In genomic region chr17:56806949-56807348, GRCh38 we compare ENCODE assay signal across 12 cellular contexts. TPM values are rescaled to one million over a fixed set of nuclear protein-coding genes. Genes with fewer than 3 reads are reported as not detected.
DNase-seq lines count a peak whose midpoint lies in the region; ATAC-seq and TF ChIP-seq lines count a peak whose summit lies in the region.
"Had no signal": no experiment of that assay in that cellular context is flagged by ENCODE, and none has a peak within 500 bp of the region (broad histone marks: within the 10 kb centered on the region; RNA-seq: fewer than 3 reads in every experiment).

No MANE protein-coding gene starts in this region.

- WGBS in IMR-90 (ENCODE audit: extremely low coverage in 2 of 2, insufficient read length in 1 of 2), 2 experiments: 83% methylated on average over 1 of the region's 4 CpGs; no CpG with 5 or more reads in 1 of the 2 experiments
- no CpG with 5 or more reads among the region's 4 CpGs for WGBS in neuronal stem cell (ENCODE audit: extremely low coverage in 2 of 2, insufficient read length in 2 of 2, insufficient replicate concordance in 1 of 2), 2 donors

- H2BK15ac ChIP-seq in IMR-90 (ENCODE audit: low read depth, low read length) (no peak overlapping the region), neuronal stem cell (ENCODE audit: low read length) (no peak overlapping the region)

- H3K9me3 ChIP-seq in IMR-90 (ENCODE audit: control insufficient read depth, insufficient read depth, low read length): no peaks in the 10 kb centered on the region
- H3K9me3 ChIP-seq in Loucy (ENCODE audit: insufficient read depth, low read depth, low read length): no peaks in the 10 kb centered on the region
- H3K9me3 ChIP-seq in neuronal stem cell (replicated peaks in 1 of 2; ENCODE audit: control insufficient read depth in 2 of 2, insufficient read depth in 1 of 2, low read depth in 1 of 2, low read length in 2 of 2): no peaks in the 10 kb centered on the region
- H3K9me3 ChIP-seq: A549, Caco-2 had no signal

- CTCF ChIA-PET in IMR-90 (lab: Yijun Ruan, JAX): no interaction called here

- no peak overlapping the region for H3K4ac ChIP-seq in IMR-90 (ENCODE audit: low read depth, low read length)
- H3K4ac ChIP-seq in neuronal stem cell (ENCODE audit: low read length): no peak overlapping the region

- H3K56ac ChIP-seq in IMR-90 (ENCODE audit: extremely low read depth, insufficient read depth, low read length): no peak overlapping the region

- in situ Hi-C loops in IMR-90 (cut with MboI; ENCODE audit: low sequenced_read_pairs): no loop called here

- H3K4me1 ChIP-seq in IMR-90 (ENCODE audit: control insufficient read depth, insufficient read depth, low read length) (peaks cover 6% of the 10 kb centered on the region; the same call in 1 of the 2 replicates), Loucy (ENCODE audit: insufficient read depth, low read length, poor library complexity, severe bottlenecking) (peaks cover 15% of the 10 kb centered on the region), neuronal stem cell (ENCODE audit: control insufficient read depth in 2 of 2, insufficient read depth in 1 of 2, low read depth in 1 of 2, low read length in 2 of 2) (peaks cover 0 to 7% of the 10 kb centered on the region in 2 donors)
- H3K4me1 ChIP-seq: A549, Caco-2 had no signal

- H3K23ac ChIP-seq in IMR-90 (ENCODE audit: low read depth, low read length): no peak overlapping the region
- no peak overlapping the region for H3K23ac ChIP-seq in neuronal stem cell (ENCODE audit: low read depth, low read length, poor library complexity)

- no peak overlapping the region for H3K18ac ChIP-seq in IMR-90 (ENCODE audit: low read depth, low read length)
- H3K18ac ChIP-seq in neuronal stem cell (ENCODE audit: low read length): no peak overlapping the region

- H3K27me3 ChIP-seq in IMR-90 (ENCODE audit: control insufficient read depth, insufficient read depth, low read length) (no peaks in the 10 kb centered on the region), Loucy (ENCODE audit: insufficient read depth, low read length, poor library complexity, severe bottlenecking) (no peaks in the 10 kb centered on the region), neuronal stem cell (ENCODE audit: control insufficient read depth in 3 of 3, insufficient read depth in 3 of 3, low read depth in 1 of 3, low read length in 3 of 3) (peaks cover 0 to 13% (median 0%) of the 10 kb centered on the region in 3 experiments)

- H4K8ac ChIP-seq in IMR-90 (ENCODE audit: low read depth in 2 of 2, low read length in 2 of 2): no peak overlapping the region
- H4K8ac ChIP-seq in neuronal stem cell (ENCODE audit: low read depth, low read length): no peak overlapping the region

- H3K14ac ChIP-seq in IMR-90 (replicated peaks; ENCODE audit: low read depth, low read length) (peak overlapping the region; percentile 9; the same call in 1 of the 2 replicates), neuronal stem cell (ENCODE audit: low read length) (no peak overlapping the region)

- H3K9me1 ChIP-seq in IMR-90 (ENCODE audit: insufficient read depth, low read length): peaks cover 19% of the 10 kb centered on the region; the same call in 1 of the 2 replicates

- no peak overlapping the region for H3K9ac ChIP-seq in IMR-90 (ENCODE audit: low read depth, low read length)
- no peak overlapping the region for H3K9ac ChIP-seq in Loucy (ENCODE audit: low read depth, low read length, poor library complexity, severe bottlenecking)
- no peak overlapping the region for H3K9ac ChIP-seq in neuronal stem cell (ENCODE audit: low read depth, low read length, poor library complexity)

- no peak overlapping the region for H3K4me2 ChIP-seq in IMR-90 (ENCODE audit: low read depth, low read length)
- no peak overlapping the region for H3K4me2 ChIP-seq in Loucy (ENCODE audit: low read depth, low read length, poor library complexity, severe bottlenecking)
- H3K4me2 ChIP-seq in neuronal stem cell (ENCODE audit: insufficient read depth, low read length, poor library complexity, severe bottlenecking): no peak overlapping the region
- H3K4me2 ChIP-seq: A549, GM23338 had no signal

- TF ChIP-seq CTCF in IMR-90 (conservative IDR thresholded peaks at IDR 0.05; ENCODE audit: low read depth, low read length) (no peak), Loucy (conservative IDR thresholded peaks at IDR 0.05; ENCODE audit: low read length) (no peak), choroid plexus epithelial cell (conservative IDR thresholded peaks at IDR 0.05; ENCODE audit: low read depth, low read length) (no peak)

- H2BK12ac ChIP-seq in neuronal stem cell (ENCODE audit: low read length): no peak overlapping the region

- DNase-seq in IMR-90: no peak
- DNase-seq in choroid plexus epithelial cell (ENCODE audit: low read depth): peak; percentile 17
- no peak for DNase-seq in neuronal stem cell (ENCODE audit: low spot score)
- DNase-seq in MV-4-11 (lab: John Stamatoyannopoulos, UW): no peak
- no peak for DNase-seq in NCI-H345 (lab: John Stamatoyannopoulos, UW)
- DNase-seq in cerebellar nuclear complex (lab: John Stamatoyannopoulos, UW): no peak
- DNase-seq: Caco-2; CD8-positive, alpha-beta memory T cell; H7 had no signal

- no peak for TF ChIP-seq RAD21 in IMR-90 (IDR thresholded peaks at IDR 0.05; ENCODE audit: low read length)

- no peak overlapping the region for H3K4me3 ChIP-seq in IMR-90 (ENCODE audit: insufficient read depth, low read depth, low read length)
- H3K4me3 ChIP-seq in Loucy (ENCODE audit: low read length, poor library complexity, severe bottlenecking): no peak overlapping the region
- H3K4me3 ChIP-seq in choroid plexus epithelial cell (ENCODE audit: low read depth, low read length): no peak overlapping the region
- H3K4me3 ChIP-seq in neuronal stem cell (ENCODE audit: low read length in 2 of 2): no peak overlapping the region
- H3K4me3 ChIP-seq: A549, GM23338 had no signal

- H3F3A ChIP-seq in Loucy (ENCODE audit: low read depth): no peaks in the 10 kb centered on the region

- H3K36me3 ChIP-seq in IMR-90 (ENCODE audit: control insufficient read depth, insufficient read depth, low read length): no peaks in the 10 kb centered on the region
- no peaks in the 10 kb centered on the region for H3K36me3 ChIP-seq in Loucy (ENCODE audit: insufficient read depth, low read length)
- no peaks in the 10 kb centered on the region for H3K36me3 ChIP-seq in neuronal stem cell (replicated peaks in 1 of 2; ENCODE audit: control insufficient read depth in 2 of 2, insufficient read depth in 2 of 2, low read length in 2 of 2)

- H4K91ac ChIP-seq in IMR-90 (ENCODE audit: insufficient read depth, low read depth, low read length) (no peak overlapping the region), neuronal stem cell (ENCODE audit: low read depth, low read length, poor library complexity) (no peak overlapping the region)

- intact Hi-C loops in IMR-90 (cut with micrococcal nuclease): no loop called here

- H3K9me2 ChIP-seq in Loucy (replicated peaks; ENCODE audit: low read depth, low read length): no peaks in the 10 kb centered on the region

- POLR2A ChIA-PET in IMR-90 (lab: Charles Lee; ENCODE audit: unreplicated experiment): no interaction called here

- dilution Hi-C loops in IMR-90 (cut with HindIII; ENCODE audit: low sequenced_read_pairs, unreplicated experiment): no loop called here

- no peak for ATAC-seq in IMR-90 (ENCODE audit: low read depth)
- ATAC-seq: A549, GM23338 had no signal

- TF ChIP-seq POLR2A in IMR-90 (IDR thresholded peaks at IDR 0.05; ENCODE audit: low read depth, low read length): no peak

- H2AFZ ChIP-seq in IMR-90 (replicated peaks; ENCODE audit: low read length, poor library complexity) (peak overlapping the region; percentile 25), Loucy (ENCODE audit: low read length) (peak overlapping the region; percentile 9; the same call in 1 of the 2 replicates), neuronal stem cell (ENCODE audit: low read length) (peak overlapping the region; percentile 10)
- H2AFZ ChIP-seq: GM23338 had no signal

- H2BK5ac ChIP-seq in IMR-90 (ENCODE audit: low read depth, low read length, poor library complexity, severe bottlenecking) (no peak overlapping the region), neuronal stem cell (ENCODE audit: low read length) (no peak overlapping the region)

- H2AK9ac ChIP-seq in IMR-90 (replicated peaks; ENCODE audit: low read depth, low read length, poor library complexity): no peak overlapping the region

- no TSS peak for BruUV-seq in IMR-90 (replicated peaks; lab: Mats Ljungman, UMichigan)

- no peak overlapping the region for H2BK120ac ChIP-seq in IMR-90 (ENCODE audit: low read depth, low read length)
- H2BK120ac ChIP-seq in neuronal stem cell (ENCODE audit: low read depth, low read length): no peak overlapping the region

- H2BK20ac ChIP-seq in IMR-90 (ENCODE audit: low read depth, low read length): no peak overlapping the region

- no peaks in the 10 kb centered on the region for H4K20me1 ChIP-seq in IMR-90 (ENCODE audit: insufficient read depth, low read length)
- no peaks in the 10 kb centered on the region for H4K20me1 ChIP-seq in Loucy (ENCODE audit: insufficient read depth, low read length, poor library complexity, severe bottlenecking)

- H4K5ac ChIP-seq in IMR-90 (ENCODE audit: low read depth, low read length): no peak overlapping the region

- no peak overlapping the region for H3K27ac ChIP-seq in IMR-90 (ENCODE audit: insufficient read depth, low read length)
- no peak overlapping the region for H3K27ac ChIP-seq in neuronal stem cell (replicated peaks; ENCODE audit: low read length)
- H3K27ac ChIP-seq: A549 had no signal

- H3K79me1 ChIP-seq in IMR-90 (ENCODE audit: low read depth in 1 of 2, low read length in 2 of 2) (no peaks in the 10 kb centered on the region), neuronal stem cell (ENCODE audit: low read depth, low read length) (no peaks in the 10 kb centered on the region)

- H3K79me2 ChIP-seq in Loucy (ENCODE audit: insufficient read depth, low read length): no peaks in the 10 kb centered on the region

- H2AK5ac ChIP-seq in IMR-90 (ENCODE audit: low read depth, low read length) (no peak overlapping the region), neuronal stem cell (ENCODE audit: low read depth, low read length) (no peak overlapping the region)

TF ChIP-seq in IMR-90, 13 proteins besides CTCF, POLR2A, EP300 and RAD21 (continues in another document):
- TF ChIP-seq SMC3 (IDR thresholded peaks at IDR 0.05; ENCODE audit: low read depth, low read length) (no peak), CHD1 (IDR thresholded peaks at IDR 0.05; ENCODE audit: low read depth, low read length) (no peak), FOS (IDR thresholded peaks at IDR 0.05; ENCODE audit: low read depth, low read length) (no peak)

RNA-seq across cellular contexts. Expression of gene C17orf67, which starts 26.8 kb away (rescaled TPM):
- 0.18 and 0.56 TPM in 2 replicates for total RNA-seq in IMR-90 (2012; rRNA removed)
- polyA plus RNA-seq in IMR-90 (2012; rRNA removed): 1.1 TPM in 2 replicates
- 0.34 and 0.87 TPM in 2 replicates for polyA plus RNA-seq in IMR-90 (2012; cell fraction: cytosol; rRNA removed)
- 1.5 and 2.4 TPM in 2 replicates for polyA plus RNA-seq in IMR-90 (2012; cell fraction: nucleus; rRNA removed; ENCODE audit: low replicate concordance)
- polyA plus RNA-seq in neuronal stem cell (2013, experiment 1 of 2): 1.4 TPM
- polyA plus RNA-seq in neuronal stem cell (2013, experiment 2 of 2): 1.4 TPM

RNA-seq across cellular contexts. Expression of gene DGKE, which starts 27.0 kb away (rescaled TPM):
- 4.7 and 5.0 TPM in 2 replicates for total RNA-seq in IMR-90 (2012; rRNA removed)
- 2.4 and 3.9 TPM in 2 replicates for polyA plus RNA-seq in IMR-90 (2012; rRNA removed)
- 1.0 and 1.4 TPM in 2 replicates for polyA plus RNA-seq in IMR-90 (2012; cell fraction: cytosol; rRNA removed)
- polyA plus RNA-seq in IMR-90 (2012; cell fraction: nucleus; rRNA removed; ENCODE audit: low replicate concordance): 17.7 and 19.8 TPM in 2 replicates
- 3.7 TPM for polyA plus RNA-seq in neuronal stem cell (2013, experiment 1 of 2)
- polyA plus RNA-seq in neuronal stem cell (2013, experiment 2 of 2): 3.2 TPM
